Comparison of ENCODE assay signal across 9 cellular contexts in the genomic region with DNA sequence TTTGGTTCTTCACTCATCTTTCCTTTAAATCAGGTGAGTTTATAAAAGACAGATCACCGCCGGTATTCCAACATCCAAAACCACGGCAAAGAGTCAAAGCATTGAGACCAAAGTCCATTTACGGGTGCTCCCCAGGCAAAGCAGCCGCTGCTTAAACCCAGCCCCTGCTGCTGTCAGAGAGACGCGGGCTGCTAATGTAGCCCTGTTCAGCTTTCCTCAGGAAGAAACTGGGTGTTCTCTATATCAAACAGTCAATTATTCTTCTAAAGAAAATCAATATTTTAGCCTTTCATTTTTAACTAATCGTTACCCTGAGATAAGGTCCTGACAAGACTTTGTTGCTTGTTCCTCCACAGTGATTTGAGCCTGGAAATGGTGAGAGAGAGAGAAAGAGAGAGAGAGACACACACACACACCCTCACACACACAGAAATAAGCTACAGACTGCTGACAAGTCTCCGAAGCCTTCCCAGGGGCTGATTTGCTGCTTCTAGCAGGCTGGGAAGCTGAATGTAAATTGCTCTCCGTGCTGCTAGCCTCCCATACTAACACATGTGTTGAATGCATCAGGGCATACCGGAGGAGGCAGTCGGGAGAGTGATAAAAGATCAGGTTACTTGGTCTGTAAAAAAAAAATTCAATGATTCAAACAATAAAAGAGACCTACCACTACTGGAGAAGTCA.
DNase-seq lines count a peak whose midpoint lies in the region; ATAC-seq and TF ChIP-seq lines count a peak whose summit lies in the region.
"Had no signal": no experiment of that assay in that cellular context is flagged by ENCODE, and none has a peak within 500 bp of the region (broad histone marks: within the 10 kb centered on the region; RNA-seq: fewer than 3 reads in every experiment).

No MANE protein-coding gene starts in this region.

- H3K36me3 ChIP-seq in RWPE2 (ENCODE audit: low read depth): no peaks in the 10 kb centered on the region
- H3K36me3 ChIP-seq: adrenal gland had no signal

- no peaks in the 10 kb centered on the region for H3K27me3 ChIP-seq in RWPE2 (ENCODE audit: insufficient read depth, poor library complexity, severe bottlenecking)
- H3K27me3 ChIP-seq: adrenal gland had no signal

- intact Hi-C loops in left colon (cut with DNase I, micrococcal nuclease): no loop called here

- peak overlapping the region; percentile 19 for H3K4me3 ChIP-seq in RWPE2 (ENCODE audit: severe bottlenecking)

- ATAC-seq in HG02642 (IDR thresholded peaks at IDR 0.05; ENCODE audit: poor library complexity, unreplicated experiment): peak; percentile 39
- peak; percentile 80 for ATAC-seq in RWPE2 (ENCODE audit: low read depth)
- peak; percentile 94 for ATAC-seq in left colon
- ATAC-seq in HG03469 (IDR thresholded peaks at IDR 0.05; ENCODE audit: unreplicated experiment): no peak

- H3K4me1 ChIP-seq in RWPE2 (ENCODE audit: insufficient read depth, poor library complexity, severe bottlenecking): peaks cover 21% of the 10 kb centered on the region

- DNase-seq in AG08395 (ENCODE audit: low spot score): peak; percentile 22
- no peak for DNase-seq in RWPE2 (ENCODE audit: low spot score)
- peak; percentile 12 for DNase-seq in cerebellum (ENCODE audit: low spot score)
- DNase-seq in left colon: peak in 1 of 2 donors; percentile 42
- DNase-seq in stimulated activated CD4-positive, alpha-beta T cell treated with anti-CD3 and anti-CD28 coated beads, Interleukin-12 subunit alpha, Interleukin-12 subunit beta, amount 100 ng/mL, for 48 hours (ENCODE audit: low read depth in 2 of 3, low spot score in 1 of 3): peak; percentile 15 to 38 (median 34)
- DNase-seq in NK-92 treated with Interleukin-12 subunit alpha and Interleukin-12 subunit beta, amount 100 ng/mL, for 24 hours (lab: John Stamatoyannopoulos, UW): no peak

- no peaks in the 10 kb centered on the region for H3K9me3 ChIP-seq in RWPE2 (ENCODE audit: severe bottlenecking)
- H3K9me3 ChIP-seq: adrenal gland had no signal

- TF ChIP-seq CTCF in RWPE2 (IDR thresholded peaks at IDR 0.05; ENCODE audit: poor library complexity, severe bottlenecking): no peak

- H3K27ac ChIP-seq in RWPE2 (ENCODE audit: poor library complexity, severe bottlenecking): no peak overlapping the region
- H3K27ac ChIP-seq: adrenal gland had no signal

Comparison
In these comparisons a context has a peak if more than half of its experiments do, and no peak if none do; other contexts are left out.
1. DNase-seq: peak in AG08395 (single experiment), cerebellum (single experiment) and stimulated activated CD4-positive, alpha-beta T cell treated with anti-CD3 and anti-CD28 coated beads, Interleukin-12 subunit alpha, Interleukin-12 subunit beta, amount 100 ng/mL, for 48 hours (3 of 3); none in RWPE2 (single experiment) and NK-92 treated with Interleukin-12 subunit alpha and Interleukin-12 subunit beta, amount 100 ng/mL, for 24 hours (single experiment).